In the genomic region with DNA sequence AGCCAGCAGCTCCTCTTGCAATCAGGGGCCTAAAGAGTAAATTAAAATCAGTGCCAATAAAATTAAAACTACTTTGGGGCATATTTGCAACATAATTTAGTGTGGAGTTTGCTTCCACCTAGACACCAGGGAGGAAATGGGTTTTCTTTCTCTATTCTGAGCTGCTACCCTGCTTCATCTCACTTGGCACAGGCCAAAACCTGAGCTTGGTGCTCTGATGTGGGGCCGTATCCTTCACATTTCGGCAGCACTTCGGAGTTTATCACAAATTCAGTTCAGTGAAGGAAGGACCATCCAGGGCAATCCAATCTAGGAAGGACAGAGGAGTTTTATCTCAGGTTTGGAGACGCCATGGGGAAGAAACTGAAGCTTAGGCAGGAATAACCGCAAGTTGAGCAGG, we compare ENCODE assay signal across 27 cellular contexts.
"Had no signal": no experiment of that assay in that cellular context is flagged by ENCODE, and none has a peak within 500 bp of the region (broad histone marks: within the 10 kb centered on the region; RNA-seq: fewer than 3 reads in every experiment).

No MANE protein-coding gene starts in this region.

- H3K9me3 ChIP-seq: adrenal gland, body of pancreas, heart right ventricle, left lung, lower lobe of right lung, right atrium auricular region, suprapubic skin, tibial artery had no signal

- H3K27me3 ChIP-seq: adrenal gland, body of pancreas, left lung, right atrium auricular region, suprapubic skin, tibial artery had no signal

- H3K9me3 Mint-ChIP-seq: activated CD4-positive, alpha-beta memory T cell treated with anti-CD3 and anti-CD28 coated beads for 36 hours; activated naive CD4-positive, alpha-beta T cell treated with anti-CD3 and anti-CD28 coated beads for 36 hours; activated naive CD8-positive, alpha-beta T cell treated with anti-CD3 and anti-CD28 coated beads for 36 hours; activated T-helper 1 cell treated with anti-CD3 and anti-CD28 coated beads, Interleukin-12 subunit alpha, Interleukin-12 subunit beta, Interleukin-2, Interleukin-4 antibody, amounts not matched to agents 30 ng/mL and 10 ng/mL and 1 ng/mL, durations not matched to agents 14 hours and 24 hours and 36 hours; T-helper 1 cell treated with Interleukin-12 subunit alpha and Interleukin-12 subunit beta and Interleukin-4 antibody, amounts not matched to agents 30 μg/mL and 1 μg/mL, for 36 hours had no signal

- H3K27me3 Mint-ChIP-seq: activated CD4-positive, alpha-beta memory T cell treated with anti-CD3 and anti-CD28 coated beads for 36 hours; activated naive CD8-positive, alpha-beta T cell treated with anti-CD3 and anti-CD28 coated beads for 36 hours had no signal

- H3K4me3 ChIP-seq: adrenal gland, body of pancreas, heart right ventricle, left lung, lower lobe of right lung, right atrium auricular region, smooth muscle cell, suprapubic skin, tibial artery had no signal

- H3K4me1 Mint-ChIP-seq: activated naive CD8-positive, alpha-beta T cell treated with anti-CD3 and anti-CD28 coated beads for 36 hours had no signal

- H3K36me3 ChIP-seq: adrenal gland, heart right ventricle, left lung, lower lobe of right lung, right atrium auricular region, suprapubic skin, tibial artery had no signal

- H3K4me1 ChIP-seq: adrenal gland, body of pancreas, heart right ventricle, left lung, lower lobe of right lung, right atrium auricular region, suprapubic skin had no signal

- H3K36me3 Mint-ChIP-seq: activated CD4-positive, alpha-beta memory T cell treated with anti-CD3 and anti-CD28 coated beads for 36 hours; activated naive CD8-positive, alpha-beta T cell treated with anti-CD3 and anti-CD28 coated beads for 36 hours had no signal

- H3K27ac Mint-ChIP-seq: activated CD4-positive, alpha-beta memory T cell treated with anti-CD3 and anti-CD28 coated beads for 36 hours; activated naive CD4-positive, alpha-beta T cell treated with anti-CD3 and anti-CD28 coated beads for 36 hours; activated naive CD8-positive, alpha-beta T cell treated with anti-CD3 and anti-CD28 coated beads for 36 hours; activated T-helper 1 cell treated with anti-CD3 and anti-CD28 coated beads, Interleukin-12 subunit alpha, Interleukin-12 subunit beta, Interleukin-2, Interleukin-4 antibody, amounts not matched to agents 30 ng/mL and 10 ng/mL and 1 ng/mL, durations not matched to agents 14 hours and 24 hours and 36 hours; T-helper 1 cell treated with Interleukin-12 subunit alpha and Interleukin-12 subunit beta and Interleukin-4 antibody, amounts not matched to agents 30 μg/mL and 1 μg/mL, for 36 hours had no signal

- H3K4me3 Mint-ChIP-seq: activated CD4-positive, alpha-beta memory T cell treated with anti-CD3 and anti-CD28 coated beads for 36 hours; activated naive CD4-positive, alpha-beta T cell treated with anti-CD3 and anti-CD28 coated beads for 36 hours; activated naive CD8-positive, alpha-beta T cell treated with anti-CD3 and anti-CD28 coated beads for 36 hours; activated T-helper 1 cell treated with anti-CD3 and anti-CD28 coated beads, Interleukin-12 subunit alpha, Interleukin-12 subunit beta, Interleukin-2, Interleukin-4 antibody, amounts not matched to agents 30 ng/mL and 10 ng/mL and 1 ng/mL, durations not matched to agents 14 hours and 24 hours and 36 hours; T-helper 1 cell treated with Interleukin-12 subunit alpha and Interleukin-12 subunit beta and Interleukin-4 antibody, amounts not matched to agents 30 μg/mL and 1 μg/mL, for 36 hours had no signal

- H3K4me2 ChIP-seq: smooth muscle cell had no signal

- H3K27ac ChIP-seq: adrenal gland, body of pancreas, heart right ventricle, left lung, lower lobe of right lung, right atrium auricular region, suprapubic skin, tibial artery, VCaP had no signal

- DNase-seq: activated CD4-positive, alpha-beta memory T cell treated with anti-CD3 and anti-CD28 coated beads for 36 hours; activated CD4-positive, alpha-beta T cell treated with anti-CD3 and anti-CD28 coated beads for 48 hours; activated CD8-positive, alpha-beta memory T cell treated with anti-CD3 and anti-CD28 coated beads, Interleukin-2, amount 50 U/mL, for 4 hours; activated effector memory CD4-positive, alpha-beta T cell treated with anti-CD3 and anti-CD28 coated beads, Interleukin-2, amount 50 U/mL, for 16 hours; activated naive CD4-positive, alpha-beta T cell treated with anti-CD3 and anti-CD28 coated beads for 36 hours; activated naive CD8-positive, alpha-beta T cell treated with anti-CD3 and anti-CD28 coated beads for 36 hours; activated T-cell treated with anti-CD3 and anti-CD28 coated beads, Interleukin-2, amount 50 U/mL, for 1 hour; adrenal gland; aorta; body of pancreas; cortex of kidney; foreskin fibroblast; heart right ventricle; left lung; lower lobe of right lung; occipital lobe; stimulated activated naive CD4-positive, alpha-beta T cell; T-helper 9 cell; tibial artery had no signal

- ATAC-seq: activated CD4-positive, CD25-positive, alpha-beta regulatory T cell treated with anti-CD3 and anti-CD28 coated beads, Interleukin-2, amount 50 U/mL, for 24 hours; body of pancreas; esophagus mucosa; heart right ventricle; lower lobe of right lung had no signal
